ENCODE assay signal across 8 cellular contexts in the genomic region with DNA sequence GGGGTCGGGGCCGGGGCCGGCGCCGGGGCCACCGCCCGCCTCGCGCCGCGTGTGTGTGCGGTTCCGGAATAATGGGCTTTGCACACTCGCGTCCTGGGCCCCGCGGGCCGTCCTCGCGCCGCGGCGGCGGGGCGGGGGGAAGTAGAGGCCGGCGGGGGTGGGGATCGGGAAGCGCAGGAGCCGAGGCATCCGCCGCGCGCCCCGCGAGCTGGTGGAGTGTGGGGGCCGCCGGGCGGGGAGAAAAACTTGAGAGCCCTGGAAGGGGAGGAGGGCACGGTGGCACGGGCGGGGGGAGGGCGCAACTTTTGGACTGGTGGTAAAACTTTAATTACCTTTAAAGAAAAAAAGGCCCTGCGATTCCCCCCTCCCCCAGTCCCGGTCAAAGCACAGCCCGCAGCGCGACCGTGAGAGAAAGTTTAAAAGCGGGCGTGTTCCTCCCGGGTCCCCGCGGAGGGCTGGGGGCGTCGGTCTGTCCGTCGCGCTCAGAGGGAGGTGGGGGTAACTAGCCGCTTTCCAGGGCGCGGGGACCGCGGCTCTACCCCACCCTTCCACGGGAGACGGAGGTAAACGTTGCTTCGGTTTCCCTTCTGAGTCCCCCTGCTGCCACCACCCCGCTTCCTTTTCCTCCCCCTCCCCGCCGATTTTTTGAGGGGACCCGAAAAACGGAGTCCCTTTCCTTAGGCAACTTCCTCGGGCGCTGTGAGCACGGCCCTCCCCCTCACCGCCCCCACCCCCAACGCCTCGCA. TPM values are rescaled to one million over a fixed set of nuclear protein-coding genes. Genes with fewer than 3 reads are reported as not detected.
DNase-seq lines count a peak whose midpoint lies in the region; ATAC-seq and TF ChIP-seq lines count a peak whose summit lies in the region.

No MANE protein-coding gene starts in this region.

- H3K4me3 ChIP-seq in cardiac fibroblast (replicated peaks in 1 of 2; ENCODE audit: low read depth in 2 of 2, low read length in 2 of 2) (peak overlapping the region; percentile 78 to 86), kidney epithelial cell (ENCODE audit: low read depth, low read length) (peak overlapping the region; percentile 95)

- H3K27me3 ChIP-seq in kidney epithelial cell (ENCODE audit: control insufficient read depth, insufficient read depth, low read length), result no peaks in the 10 kb centered on the region

- ATAC-seq in GM21526 (IDR thresholded peaks at IDR 0.05; ENCODE audit: low FRiP score, unreplicated experiment) (peak; percentile 6), HG03108 (IDR thresholded peaks at IDR 0.05; ENCODE audit: unreplicated experiment) (no peak)

- DNase-seq in AG08395 (ENCODE audit: low spot score) (peak; percentile 12), T-helper 9 cell (peak; percentile 38), cardiac fibroblast (ENCODE audit: low read depth in 2 of 2) (peak; percentile 16 to 19), kidney epithelial cell (ENCODE audit: low read depth) (no peak), KG1 (lab: John Stamatoyannopoulos, UW) (no peak)
- peak; percentile 36 to 52 for DNase-seq in stimulated activated CD4-positive, alpha-beta T cell treated with anti-CD3 and anti-CD28 coated beads, Interleukin-2, amount 100 ng/mL, for 24 hours

- TF ChIP-seq CTCF in cardiac fibroblast (IDR thresholded peaks at IDR 0.05; ENCODE audit: low read depth, low read length) (no peak), kidney epithelial cell (IDR thresholded peaks at IDR 0.05; ENCODE audit: insufficient read depth, low read length, poor library complexity, severe bottlenecking) (no peak)

- H3K36me3 ChIP-seq in kidney epithelial cell (ENCODE audit: control insufficient read depth, insufficient read depth, low read length), result no peaks in the 10 kb centered on the region

RNA-seq across cellular contexts. Expression of a gene that starts 1.9 kb away (rescaled TPM):
- 9.5 and 10.3 TPM in 2 replicates for total RNA-seq in kidney epithelial cell

Comparison
In these comparisons a context has a peak if more than half of its experiments do, and no peak if none do; other contexts are left out.
1. DNase-seq: peak in AG08395 (single experiment), T-helper 9 cell (single experiment), cardiac fibroblast (2 of 2) and stimulated activated CD4-positive, alpha-beta T cell treated with anti-CD3 and anti-CD28 coated beads, Interleukin-2, amount 100 ng/mL, for 24 hours (2 of 2); none in kidney epithelial cell (single experiment) and KG1 (single experiment).